In the genomic region with DNA sequence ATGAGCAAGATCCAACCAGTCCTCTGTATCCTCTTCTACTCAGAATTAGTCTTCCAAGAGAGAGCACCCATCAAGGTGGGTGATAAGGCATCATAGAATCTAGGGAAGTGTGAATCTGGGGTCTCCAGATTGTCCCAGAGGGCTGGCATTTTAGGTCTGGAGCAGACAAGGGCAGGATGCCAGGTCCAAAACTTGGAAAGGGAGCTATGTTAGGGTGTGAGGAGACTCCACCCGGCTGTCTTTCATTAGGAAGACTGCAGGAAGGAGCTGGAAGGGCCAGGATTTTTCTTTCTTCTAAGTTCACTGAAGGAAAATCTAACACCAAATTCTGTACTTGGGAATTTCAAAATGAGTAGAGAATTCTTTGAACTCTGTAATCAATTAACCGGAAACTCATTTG, we compare ENCODE assay signal across 15 cellular contexts.
DNase-seq lines count a peak whose midpoint lies in the region; ATAC-seq and TF ChIP-seq lines count a peak whose summit lies in the region.
"Had no signal": no experiment of that assay in that cellular context is flagged by ENCODE, and none has a peak within 500 bp of the region (broad histone marks: within the 10 kb centered on the region; RNA-seq: fewer than 3 reads in every experiment).

No MANE protein-coding gene starts in this region.

- TF ChIP-seq CTCF in HEK293 (tag by site-specific recombination; IDR thresholded peaks at IDR 0.05) (no peak), endodermal cell (conservative IDR thresholded peaks at IDR 0.05) (no peak), neural progenitor cell (IDR thresholded peaks at IDR 0.05) (no peak), upper lobe of right lung (IDR thresholded peaks at IDR 0.05) (no peak)

- H3K27me3 ChIP-seq in endodermal cell (ENCODE audit: control insufficient read depth, insufficient read depth, low read length, poor library complexity, severe bottlenecking), result no peaks in the 10 kb centered on the region
- no peaks in the 10 kb centered on the region for H3K27me3 ChIP-seq in neural progenitor cell
- H3K27me3 ChIP-seq in upper lobe of right lung, result no peaks in the 10 kb centered on the region

- 80 to 90% methylated on average over 2 of the region's 2 CpGs for WGBS in endodermal cell (ENCODE audit: insufficient coverage in 1 of 2, insufficient read length in 1 of 2), 2 experiments

- H3F3A ChIP-seq in neural progenitor cell (ENCODE audit: low read depth), result peaks cover 48% of the 10 kb centered on the region

- H3K9me3 Mint-ChIP-seq in endodermal cell (no peaks in the 10 kb centered on the region), neural progenitor cell (no peaks in the 10 kb centered on the region)

- no peak overlapping the region for H3K4me3 ChIP-seq in HEK293 (ENCODE audit: low read depth, low read length)
- peak overlapping the region; percentile 9 for H3K4me3 ChIP-seq in endodermal cell (ENCODE audit: low read length)
- no peak overlapping the region for H3K4me3 ChIP-seq in neural progenitor cell
- H3K4me3 ChIP-seq in upper lobe of right lung, result no peak overlapping the region

- H3K27me3 Mint-ChIP-seq in endodermal cell (ENCODE audit: insufficient read depth) (no peaks in the 10 kb centered on the region), neural progenitor cell (ENCODE audit: insufficient read depth, low read depth) (peaks cover 3% of the 10 kb centered on the region)

- no peak overlapping the region for H2AFZ ChIP-seq in neural progenitor cell (replicated peaks)

- POLR2A ChIA-PET in HEK293 (lab: Yijun Ruan, JAX), result no interaction called here

- H3K36me3 Mint-ChIP-seq in endodermal cell (ENCODE audit: low read depth) (no peaks in the 10 kb centered on the region), neural progenitor cell (peaks cover 3% of the 10 kb centered on the region)

- H3K36me3 ChIP-seq in HEK293 (ENCODE audit: control insufficient read depth in 2 of 2, insufficient read depth in 1 of 2, low read length in 2 of 2), result no peaks in the 10 kb centered on the region
- no peaks in the 10 kb centered on the region for H3K36me3 ChIP-seq in endodermal cell (ENCODE audit: control insufficient read depth, insufficient read depth, low read length)
- no peaks in the 10 kb centered on the region for H3K36me3 ChIP-seq in neural progenitor cell
- no peaks in the 10 kb centered on the region for H3K36me3 ChIP-seq in upper lobe of right lung

- no peak overlapping the region for H3K27ac ChIP-seq in HEK293 (ENCODE audit: extremely low read depth, low read depth, low read length)
- no peak overlapping the region for H3K27ac ChIP-seq in endodermal cell (ENCODE audit: low read depth, low read length)
- no peak overlapping the region for H3K27ac ChIP-seq in neural progenitor cell
- H3K27ac ChIP-seq in upper lobe of right lung, result no peak overlapping the region

- H3K9ac ChIP-seq in endodermal cell (ENCODE audit: extremely low read depth, low read length, poor library complexity, severe bottlenecking), result no peak overlapping the region
- no peak overlapping the region for H3K9ac ChIP-seq in neural progenitor cell

- H3K4me1 ChIP-seq in HEK293 (ENCODE audit: control insufficient read depth, insufficient read depth, low read length) (peaks cover 6% of the 10 kb centered on the region), endodermal cell (ENCODE audit: control insufficient read depth, insufficient read depth, low read length) (peaks cover 19% of the 10 kb centered on the region), neural progenitor cell (peaks cover 33% of the 10 kb centered on the region), upper lobe of right lung (peaks cover 56% of the 10 kb centered on the region)

- peaks cover 26% of the 10 kb centered on the region for H3K79me2 ChIP-seq in neural progenitor cell (ENCODE audit: low read depth)

- no peak for ATAC-seq in upper lobe of right lung
- ATAC-seq: WTC11 had no signal

- DNase-seq in AG20443 (ENCODE audit: low spot score), result peak; percentile 27
- no peak for DNase-seq in endodermal cell
- no peak for DNase-seq in neural progenitor cell (ENCODE audit: low spot score)
- no peak for DNase-seq in upper lobe of right lung
- DNase-seq in DMS79 treated with DMSO at 0.1 percent for 48 hours (lab: John Stamatoyannopoulos, UW), result no peak
- DNase-seq in SK-N-DZ (ENCODE audit: low spot score), result no peak
- DNase-seq in NCI-H187 (lab: John Stamatoyannopoulos, UW), result no peak
- DNase-seq: activated CD8-positive, alpha-beta memory T cell treated with anti-CD3 and anti-CD28 coated beads, Interleukin-2, amount 50 U/mL, for 4 hours; amygdala; effector memory CD4-positive, alpha-beta T cell; NCI-H748 treated with DMSO at 0.1 percent for 48 hours; SHP77 treated with DMSO at 0.1 percent for 48 hours; stimulated activated naive CD4-positive, alpha-beta T cell had no signal

- H3K9me3 ChIP-seq in HEK293 (ENCODE audit: control insufficient read depth, insufficient read depth, low read depth, low read length), result no peaks in the 10 kb centered on the region
- H3K9me3 ChIP-seq in endodermal cell (ENCODE audit: control insufficient read depth, low read length), result no peaks in the 10 kb centered on the region
- H3K9me3 ChIP-seq in neural progenitor cell (ENCODE audit: low read depth), result no peaks in the 10 kb centered on the region
- H3K9me3 ChIP-seq in upper lobe of right lung, result no peaks in the 10 kb centered on the region

- H3K27ac Mint-ChIP-seq in endodermal cell (no peak overlapping the region), neural progenitor cell (peak overlapping the region; percentile 22)
- H3K27ac Mint-ChIP-seq: WTC11 had no signal

- no peak overlapping the region for H3K4me2 ChIP-seq in neural progenitor cell

- H4K20me1 ChIP-seq in neural progenitor cell (ENCODE audit: low read depth), result peaks cover 40% of the 10 kb centered on the region

- intact Hi-C loops in upper lobe of right lung (cut with DNase I), result no loop called here

- H3K4me1 Mint-ChIP-seq in endodermal cell (peaks cover 36% of the 10 kb centered on the region), neural progenitor cell (peaks cover 44% of the 10 kb centered on the region)

- H3K4me3 Mint-ChIP-seq in endodermal cell, result no peak overlapping the region
- H3K4me3 Mint-ChIP-seq in neural progenitor cell, result peak overlapping the region; percentile 52
- H3K4me3 Mint-ChIP-seq: WTC11 had no signal

- CTCF ChIA-PET in HEK293 (lab: Yijun Ruan, JAX), result interaction anchor here (0.6 to 1.5 kb wide), 5 partner anchors 10 to 307 kb away, joined by 3 to 11 read pairs (median 4); no protein-coding TSS in a partner anchor

TF ChIP-seq in HEK293, 187 proteins besides CTCF, POLR2A, EP300 and RAD21:
- no peak for TF ChIP-seq ZNF707 (tag by site-specific recombination; IDR thresholded peaks at IDR 0.05)
- TF ChIP-seq IKZF3 (tag by site-specific recombination; IDR thresholded peaks at IDR 0.05), result 0 out of 2 replicates have a peak, but pooled peaks have one; percentile 7
- no peak for TF ChIP-seq ZNF623 (tag by site-specific recombination; IDR thresholded peaks at IDR 0.05)
- TF ChIP-seq TRIM28 (IDR thresholded peaks at IDR 0.05; ENCODE audit: borderline replicate concordance, low read length), result no peak
